8 cellular contexts compared by ENCODE assay signal in the genomic region with DNA sequence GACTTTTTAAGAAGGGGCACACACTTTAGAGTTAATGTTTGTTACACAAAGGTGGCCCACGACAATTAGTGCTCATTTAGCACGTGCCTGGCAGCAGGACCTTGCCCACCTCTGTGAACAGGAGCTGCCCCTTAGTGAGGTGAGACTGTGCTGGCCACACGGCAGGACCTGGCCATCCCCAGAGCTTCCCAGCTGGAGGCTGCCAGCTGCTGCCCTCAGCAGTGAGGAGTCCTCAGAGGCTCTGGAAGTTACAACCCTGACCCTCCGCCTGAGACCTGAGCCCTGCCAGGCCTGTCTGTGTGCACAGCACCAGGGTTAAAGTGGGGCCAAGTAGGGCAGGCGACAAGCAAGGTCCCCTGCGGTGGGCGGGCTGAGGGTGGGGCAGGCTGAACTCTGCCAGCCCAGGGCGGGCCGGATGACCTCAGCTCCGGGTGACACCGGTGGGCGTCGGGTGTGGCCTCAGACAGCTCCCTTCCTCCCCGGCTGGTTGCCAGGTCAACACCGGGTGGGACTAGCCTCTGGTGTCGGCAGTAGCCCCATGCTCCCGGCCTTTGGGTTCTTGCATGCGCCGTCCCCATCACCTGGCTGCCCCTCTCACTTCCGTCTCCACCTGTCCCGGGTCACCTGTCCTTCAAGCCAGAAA. TPM values are rescaled to one million over a fixed set of nuclear protein-coding genes. Genes with fewer than 3 reads are reported as not detected.
DNase-seq lines count a peak whose midpoint lies in the region; ATAC-seq and TF ChIP-seq lines count a peak whose summit lies in the region.

No MANE protein-coding gene starts in this region.

- POLR2A ChIA-PET in activated CD4-positive, alpha-beta T cell treated with anti-CD3 and anti-CD28 coated beads, Interleukin-2, amount 10 ng/mL, durations not matched to agents 7 days and 5 days (lab: Charles Lee), result no interaction called here

- H3K27ac ChIP-seq in VCaP, result peak overlapping the region; percentile 47; the same call in 1 of the 2 replicates

- H3K9me3 ChIP-seq in iPS-18c (ENCODE audit: control insufficient read depth, insufficient read depth, low read length), result no peaks in the 10 kb centered on the region

- peaks cover 4% of the 10 kb centered on the region for H3K27me3 Mint-ChIP-seq in activated CD4-positive, alpha-beta T cell treated with anti-CD3 and anti-CD28 coated beads, Interleukin-2, amount 10 ng/mL, durations not matched to agents 7 days and 5 days

- H3K4me1 Mint-ChIP-seq in activated CD4-positive, alpha-beta T cell treated with anti-CD3 and anti-CD28 coated beads, Interleukin-2, amount 10 ng/mL, durations not matched to agents 7 days and 5 days, result no peaks in the 10 kb centered on the region

- no peak overlapping the region for H3K4me3 Mint-ChIP-seq in activated CD4-positive, alpha-beta T cell treated with anti-CD3 and anti-CD28 coated beads, Interleukin-2, amount 10 ng/mL, durations not matched to agents 7 days and 5 days

- no peaks in the 10 kb centered on the region for H3K9me3 Mint-ChIP-seq in activated CD4-positive, alpha-beta T cell treated with anti-CD3 and anti-CD28 coated beads, Interleukin-2, amount 10 ng/mL, durations not matched to agents 7 days and 5 days

- H3K36me3 Mint-ChIP-seq in activated CD4-positive, alpha-beta T cell treated with anti-CD3 and anti-CD28 coated beads, Interleukin-2, amount 10 ng/mL, durations not matched to agents 7 days and 5 days (ENCODE audit: low read depth), result no peaks in the 10 kb centered on the region

- peak; percentile 26 for DNase-seq in activated CD4-positive, alpha-beta T cell treated with anti-CD3 and anti-CD28 coated beads for 48 hours
- no peak for DNase-seq in activated CD4-positive, alpha-beta T cell treated with anti-CD3 and anti-CD28 coated beads, Interleukin-2, amount 10 ng/mL, durations not matched to agents 7 days and 5 days
- peak; percentile 56 for DNase-seq in stimulated activated naive CD8-positive, alpha-beta T cell treated with anti-CD3 and anti-CD28 coated beads, Interleukin-15, Interleukin-2, amounts not matched to agents 100 U/mL and 50 U/mL, for 24 hours
- DNase-seq in NCI-H1930 (lab: John Stamatoyannopoulos, UW) (no peak), Kasumi-1 (lab: John Stamatoyannopoulos, UW) (no peak)

- CTCF ChIA-PET in activated CD4-positive, alpha-beta T cell treated with anti-CD3 and anti-CD28 coated beads, Interleukin-2, amount 10 ng/mL, durations not matched to agents 7 days and 5 days (lab: Charles Lee), result interaction anchor here (0.8 to 1.6 kb wide), 9 partner anchors 9 to 386 kb away, joined by 3 to 5 read pairs (median 3); no protein-coding TSS in a partner anchor

- no peak overlapping the region for H3K27ac Mint-ChIP-seq in activated CD4-positive, alpha-beta T cell treated with anti-CD3 and anti-CD28 coated beads, Interleukin-2, amount 10 ng/mL, durations not matched to agents 7 days and 5 days

- no peak for TF ChIP-seq CTCF in VCaP (conservative IDR thresholded peaks at IDR 0.05)

- ATAC-seq in stimulated activated naive CD8-positive, alpha-beta T cell treated with anti-CD3 and anti-CD28 coated beads, Interleukin-15, Interleukin-2, amounts not matched to agents 100 U/mL and 50 U/mL, for 24 hours, result peak; percentile 34
- ATAC-seq in HG02610 (IDR thresholded peaks at IDR 0.05; ENCODE audit: unreplicated experiment), result no peak

- peak overlapping the region; percentile 63 for H3K4me3 ChIP-seq in iPS-18c (ENCODE audit: insufficient read depth, low read depth, low read length)

RNA-seq across cellular contexts. Expression of a gene that starts 9.2 kb away (rescaled TPM):
- total RNA-seq in activated CD4-positive, alpha-beta T cell treated with anti-CD3 and anti-CD28 coated beads, Interleukin-2, amount 10 ng/mL, durations not matched to agents 7 days and 5 days, result not detected

RNA-seq across cellular contexts. Expression of a gene that starts 17.5 kb away (rescaled TPM):
- 1 to 10 TPM in 1 of 2 experiments, under 1 TPM in 1; 0.81 to 1.1 TPM for total RNA-seq in activated CD4-positive, alpha-beta T cell treated with anti-CD3 and anti-CD28 coated beads, Interleukin-2, amount 10 ng/mL, durations not matched to agents 7 days and 5 days

RNA-seq across cellular contexts. Expression of a gene that starts 19.7 kb away (rescaled TPM):
- total RNA-seq in activated CD4-positive, alpha-beta T cell treated with anti-CD3 and anti-CD28 coated beads, Interleukin-2, amount 10 ng/mL, durations not matched to agents 7 days and 5 days, result not detected

RNA-seq across cellular contexts. Expression of a gene that starts 48.4 kb away (rescaled TPM):
- total RNA-seq in activated CD4-positive, alpha-beta T cell treated with anti-CD3 and anti-CD28 coated beads, Interleukin-2, amount 10 ng/mL, durations not matched to agents 7 days and 5 days, result under 1 TPM in 1 of 2 experiments, not detected in 1; 0.60 TPM

Comparison
In these comparisons a context has a peak if more than half of its experiments do, and no peak if none do; other contexts are left out.
1. DNase-seq: peak in activated CD4-positive, alpha-beta T cell treated with anti-CD3 and anti-CD28 coated beads for 48 hours (single experiment) and stimulated activated naive CD8-positive, alpha-beta T cell treated with anti-CD3 and anti-CD28 coated beads, Interleukin-15, Interleukin-2, amounts not matched to agents 100 U/mL and 50 U/mL, for 24 hours (single experiment); none in activated CD4-positive, alpha-beta T cell treated with anti-CD3 and anti-CD28 coated beads, Interleukin-2, amount 10 ng/mL, durations not matched to agents 7 days and 5 days (single experiment), NCI-H1930 (0 of 2) and Kasumi-1 (0 of 2).